26 cellular contexts compared by ENCODE assay signal in genomic region chrX:69815063-69815462, GRCh38.
"Had no signal": no experiment of that assay in that cellular context is flagged by ENCODE, and none has a peak within 500 bp of the region (broad histone marks: within the 10 kb centered on the region; RNA-seq: fewer than 3 reads in every experiment).

No MANE protein-coding gene starts in this region.

- H3K4me1 ChIP-seq: adrenal gland, ascending aorta, breast epithelium had no signal

- H3K9me3 ChIP-seq: adrenal gland had no signal

- H3K4me3 ChIP-seq: adrenal gland, ascending aorta, breast epithelium, coronary artery, dorsolateral prefrontal cortex had no signal

- ATAC-seq: activated CD4-positive, alpha-beta T cell treated with anti-CD3 and anti-CD28 coated beads for 36 hours; activated CD8-positive, alpha-beta memory T cell treated with anti-CD3 and anti-CD28 coated beads, Interleukin-2, amount 10 ng/mL, durations not matched to agents 7 days and 5 days; activated CD8-positive, alpha-beta T cell treated with anti-CD3 and anti-CD28 coated beads, Interleukin-2, amount 10 ng/mL, durations not matched to agents 7 days and 5 days; activated naive CD8-positive, alpha-beta T cell treated with anti-CD3 and anti-CD28 coated beads, Interleukin-2, amount 50 U/mL, for 24 hours; esophagus mucosa; T-helper 17 cell had no signal

- H3K27me3 ChIP-seq: adrenal gland, ascending aorta had no signal

- DNase-seq: activated CD4-positive, alpha-beta memory T cell treated with anti-CD3 and anti-CD28 coated beads for 36 hours; activated CD4-positive, alpha-beta T cell treated with anti-CD3 and anti-CD28 coated beads for 36 hours; activated CD4-positive, alpha-beta T cell treated with anti-CD3 and anti-CD28 coated beads, Interleukin-2, amount 10 ng/mL, durations not matched to agents 24 days and 14 days; activated CD4-positive, CD25-positive, alpha-beta regulatory T cell; activated CD4-positive, CD25-positive, alpha-beta regulatory T cell treated with anti-CD3 and anti-CD28 coated beads, Interleukin-2, amount 50 U/mL, for 72 hours; activated CD8-positive, alpha-beta memory T cell treated with anti-CD3 and anti-CD28 coated beads, Interleukin-2, amount 10 ng/mL, durations not matched to agents 7 days and 5 days; activated CD8-positive, alpha-beta memory T cell treated with anti-CD3 and anti-CD28 coated beads, Interleukin-2, amount 50 U/mL, for 4 hours; activated CD8-positive, alpha-beta T cell treated with anti-CD3 and anti-CD28 coated beads, Interleukin-2, amount 10 ng/mL, durations not matched to agents 7 days and 5 days; activated effector memory CD4-positive, alpha-beta T cell treated with anti-CD3 and anti-CD28 coated beads, Interleukin-2, amount 50 U/mL, for 16 hours; activated naive CD4-positive, alpha-beta T cell treated with anti-CD3 and anti-CD28 coated beads for 36 hours; activated naive CD8-positive, alpha-beta T cell treated with anti-CD3 and anti-CD28 coated beads for 36 hours; activated naive CD8-positive, alpha-beta T cell treated with anti-CD3 and anti-CD28 coated beads, Interleukin-2, amount 50 U/mL, for 24 hours; activated T-cell treated with anti-CD3 and anti-CD28 coated beads, Interleukin-2, amount 50 U/mL, for 1 hour; activated T-cell treated with anti-CD3 and anti-CD28 coated beads, Interleukin-2, amount 50 U/mL, for 48 hours; adrenal gland; amygdala; dorsolateral prefrontal cortex; effector memory CD4-positive, alpha-beta T cell; endodermal cell; foreskin fibroblast; head of caudate nucleus; T-helper 17 cell had no signal

- H3K36me3 ChIP-seq: adrenal gland, ascending aorta, breast epithelium had no signal

- H3K27ac ChIP-seq: adrenal gland, ascending aorta, breast epithelium, coronary artery, dorsolateral prefrontal cortex had no signal
